1 cellular context compared by ENCODE assay signal in the genomic region with DNA sequence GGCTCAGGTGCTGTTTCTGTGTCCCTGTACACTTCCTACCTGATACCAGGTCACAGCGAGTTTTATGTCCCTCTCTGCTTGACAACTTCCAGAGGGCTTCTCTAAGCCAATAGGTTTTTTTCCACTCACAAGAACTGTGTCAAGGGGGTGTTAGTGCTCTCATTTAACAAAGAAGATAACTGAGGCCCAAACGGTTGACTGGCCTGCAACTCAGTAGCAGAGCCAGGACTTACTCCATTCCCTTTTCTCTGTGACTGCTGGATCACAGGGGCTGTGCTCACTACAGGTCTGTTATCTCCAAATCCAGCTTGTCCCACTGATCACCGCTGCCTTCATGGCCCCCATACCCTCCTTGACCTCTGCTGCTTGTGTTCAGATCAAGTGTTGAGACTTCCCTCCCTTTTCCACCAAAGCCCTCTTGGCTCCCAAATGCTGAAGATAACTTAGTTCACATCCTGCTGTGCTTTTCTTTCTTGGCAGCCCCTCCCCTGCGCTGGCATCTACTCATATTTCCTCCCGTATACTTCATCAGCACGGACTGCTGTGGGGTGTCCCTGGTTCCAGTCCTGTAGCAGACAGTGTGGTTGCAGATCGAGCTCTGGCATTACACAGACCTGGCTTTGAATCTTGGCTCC.
TF ChIP-seq lines count a peak whose summit lies in the region.

No MANE protein-coding gene starts in this region.

TF ChIP-seq in K562, 482 proteins besides CTCF, POLR2A, EP300 and RAD21 (continued from another document):
- TF ChIP-seq, protein P1, sequence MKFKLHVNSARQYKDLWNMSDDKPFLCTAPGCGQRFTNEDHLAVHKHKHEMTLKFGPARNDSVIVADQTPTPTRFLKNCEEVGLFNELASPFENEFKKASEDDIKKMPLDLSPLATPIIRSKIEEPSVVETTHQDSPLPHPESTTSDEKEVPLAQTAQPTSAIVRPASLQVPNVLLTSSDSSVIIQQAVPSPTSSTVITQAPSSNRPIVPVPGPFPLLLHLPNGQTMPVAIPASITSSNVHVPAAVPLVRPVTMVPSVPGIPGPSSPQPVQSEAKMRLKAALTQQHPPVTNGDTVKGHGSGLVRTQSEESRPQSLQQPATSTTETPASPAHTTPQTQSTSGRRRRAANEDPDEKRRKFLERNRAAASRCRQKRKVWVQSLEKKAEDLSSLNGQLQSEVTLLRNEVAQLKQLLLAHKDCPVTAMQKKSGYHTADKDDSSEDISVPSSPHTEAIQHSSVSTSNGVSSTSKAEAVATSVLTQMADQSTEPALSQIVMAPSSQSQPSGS (CRISPR knock-in tag; IDR thresholded peaks at IDR 0.05), result no peak
- TF ChIP-seq CBX3 (IDR thresholded peaks at IDR 0.05; ENCODE audit: borderline replicate concordance in 1 of 2, low read length in 2 of 2) (peak in 1 of 2 experiments; percentile 65; a peak in 1 of 3 replicates), NFIC (IDR thresholded peaks at IDR 0.05) (peak; percentile 66), GATAD2A (IDR thresholded peaks at IDR 0.05) (peak; percentile 82), NCOR1 (IDR thresholded peaks at IDR 0.05) (peak; percentile 84), TAL1 (IDR thresholded peaks at IDR 0.05) (peak; percentile 80), MTA2 (IDR thresholded peaks at IDR 0.05; ENCODE audit: low read depth) (peak; percentile 63; the same call in 1 of the 2 replicates), ETV5 (CRISPR knock-in tag; IDR thresholded peaks at IDR 0.05; ENCODE audit: low read depth) (0 out of 2 replicates have a peak, but pooled peaks have one; percentile 45), TOE1 (IDR thresholded peaks at IDR 0.05; ENCODE audit: borderline replicate concordance) (no peak), TOE1 (CRISPR knock-in tag; IDR thresholded peaks at IDR 0.05; ENCODE audit: borderline replicate concordance, low read depth) (no peak), IRF2 (CRISPR knock-in tag; IDR thresholded peaks at IDR 0.05) (no peak)
- TF ChIP-seq, protein P2, sequence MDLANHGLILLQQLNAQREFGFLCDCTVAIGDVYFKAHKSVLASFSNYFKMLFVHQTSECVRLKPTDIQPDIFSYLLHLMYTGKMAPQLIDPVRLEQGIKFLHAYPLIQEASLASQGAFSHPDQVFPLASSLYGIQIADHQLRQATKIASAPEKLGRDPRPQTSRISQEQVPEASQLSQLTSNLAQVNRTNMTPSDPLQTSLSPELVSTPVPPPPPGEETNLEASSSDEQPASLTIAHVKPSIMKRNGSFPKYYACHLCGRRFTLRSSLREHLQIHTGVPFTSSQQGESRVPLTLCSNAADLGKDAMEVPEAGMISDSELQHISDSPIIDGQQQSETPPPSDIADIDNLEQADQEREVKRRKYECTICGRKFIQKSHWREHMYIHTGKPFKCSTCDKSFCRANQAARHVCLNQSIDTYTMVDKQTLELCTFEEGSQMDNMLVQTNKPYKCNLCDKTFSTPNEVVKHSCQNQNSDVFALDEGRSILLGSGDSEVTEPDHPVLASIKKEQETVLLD (IDR thresholded peaks at IDR 0.05), result peak; percentile 89
- TF ChIP-seq, protein P3, sequence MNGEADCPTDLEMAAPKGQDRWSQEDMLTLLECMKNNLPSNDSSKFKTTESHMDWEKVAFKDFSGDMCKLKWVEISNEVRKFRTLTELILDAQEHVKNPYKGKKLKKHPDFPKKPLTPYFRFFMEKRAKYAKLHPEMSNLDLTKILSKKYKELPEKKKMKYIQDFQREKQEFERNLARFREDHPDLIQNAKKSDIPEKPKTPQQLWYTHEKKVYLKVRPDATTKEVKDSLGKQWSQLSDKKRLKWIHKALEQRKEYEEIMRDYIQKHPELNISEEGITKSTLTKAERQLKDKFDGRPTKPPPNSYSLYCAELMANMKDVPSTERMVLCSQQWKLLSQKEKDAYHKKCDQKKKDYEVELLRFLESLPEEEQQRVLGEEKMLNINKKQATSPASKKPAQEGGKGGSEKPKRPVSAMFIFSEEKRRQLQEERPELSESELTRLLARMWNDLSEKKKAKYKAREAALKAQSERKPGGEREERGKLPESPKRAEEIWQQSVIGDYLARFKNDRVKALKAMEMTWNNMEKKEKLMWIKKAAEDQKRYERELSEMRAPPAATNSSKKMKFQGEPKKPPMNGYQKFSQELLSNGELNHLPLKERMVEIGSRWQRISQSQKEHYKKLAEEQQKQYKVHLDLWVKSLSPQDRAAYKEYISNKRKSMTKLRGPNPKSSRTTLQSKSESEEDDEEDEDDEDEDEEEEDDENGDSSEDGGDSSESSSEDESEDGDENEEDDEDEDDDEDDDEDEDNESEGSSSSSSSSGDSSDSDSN (IDR thresholded peaks at IDR 0.05; ENCODE audit: borderline replicate concordance in 1 of 2, low read depth in 2 of 2, low read length in 2 of 2), result no peak
